28 cellular contexts compared by ENCODE assay signal in the genomic region with DNA sequence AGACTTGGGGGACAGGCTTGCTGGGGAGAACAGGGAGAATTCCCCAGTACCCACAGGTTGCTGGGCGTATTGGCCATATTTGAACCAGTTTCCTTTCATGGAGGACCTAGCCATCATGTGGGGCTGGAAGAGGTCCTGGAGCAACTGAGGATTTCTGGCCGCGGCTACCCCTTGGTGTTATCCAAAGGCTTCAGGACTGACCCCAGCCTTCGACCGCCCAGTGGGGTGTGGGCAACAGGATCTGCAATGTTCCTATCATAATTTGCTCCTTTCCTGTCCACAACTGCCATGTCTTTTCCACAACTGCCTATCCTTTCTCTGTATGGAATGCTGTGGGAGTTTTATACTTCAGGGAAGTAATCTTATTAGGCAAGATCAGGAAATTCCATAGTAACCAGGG.
"Had no signal": no experiment of that assay in that cellular context is flagged by ENCODE, and none has a peak within 500 bp of the region (broad histone marks: within the 10 kb centered on the region; RNA-seq: fewer than 3 reads in every experiment).

No MANE protein-coding gene starts in this region.

- H3K27ac ChIP-seq: neutrophil, pancreas, right atrium auricular region, right lobe of liver, sigmoid colon, stomach, thoracic aorta, thyroid gland, tibial nerve, upper lobe of left lung, vagina had no signal

- H3K27me3 ChIP-seq: neutrophil, pancreas, right atrium auricular region, right lobe of liver, sigmoid colon, stomach, thyroid gland, tibial nerve, upper lobe of left lung, vagina had no signal

- H3K4me1 Mint-ChIP-seq: nephron progenitor cell; neural crest cell; stimulated activated effector memory CD8-positive, alpha-beta T cell treated with anti-CD3 and anti-CD28 coated beads, Interleukin-12 subunit alpha, Interleukin-12 subunit beta, amount 100 ng/mL, for 72 hours; stimulated activated naive B cell treated with anti-CD40 and anti-IgM and Interleukin-4, amounts not matched to agents 10 μg/mL and 1 μg/mL and 100 μg/mL, for 72 hours had no signal

- FAIRE-seq: pancreas, small intestine, urothelium cell line had no signal

- H3K27ac Mint-ChIP-seq: natural killer cell treated with Interleukin-12 subunit alpha and Interleukin-12 subunit beta and Interleukin-15 and Interleukin-18, amount 100 ng/mL, for 72 hours; nephron progenitor cell; stimulated activated effector memory CD8-positive, alpha-beta T cell treated with anti-CD3 and anti-CD28 coated beads, Interleukin-12 subunit alpha, Interleukin-12 subunit beta, amount 100 ng/mL, for 72 hours; stimulated activated naive B cell treated with anti-CD40 and anti-IgM and Interleukin-4, amounts not matched to agents 10 μg/mL and 1 μg/mL and 100 μg/mL, for 72 hours; stimulated activated naive CD8-positive, alpha-beta T cell treated with anti-CD3 and anti-CD28 coated beads, Interleukin-15, Interleukin-2, amounts not matched to agents 100 ng/mL and 50 ng/mL, for 24 hours had no signal

- H3K4me3 ChIP-seq: pancreas, prostate gland, right atrium auricular region, right lobe of liver, sigmoid colon, stomach, thoracic aorta, thyroid gland, tibial nerve, upper lobe of left lung, vagina had no signal

- H3K4me3 Mint-ChIP-seq: natural killer cell treated with Interleukin-12 subunit alpha and Interleukin-12 subunit beta and Interleukin-15 and Interleukin-18, amount 100 ng/mL, for 72 hours; nephron progenitor cell; neural crest cell; stimulated activated effector memory CD8-positive, alpha-beta T cell treated with anti-CD3 and anti-CD28 coated beads, Interleukin-12 subunit alpha, Interleukin-12 subunit beta, amount 100 ng/mL, for 72 hours; stimulated activated naive B cell treated with anti-CD40 and anti-IgM and Interleukin-4, amounts not matched to agents 10 μg/mL and 1 μg/mL and 100 μg/mL, for 72 hours; stimulated activated naive CD8-positive, alpha-beta T cell treated with anti-CD3 and anti-CD28 coated beads, Interleukin-15, Interleukin-2, amounts not matched to agents 100 ng/mL and 50 ng/mL, for 24 hours had no signal

- ATAC-seq: natural killer cell treated with Interleukin-12 subunit alpha and Interleukin-12 subunit beta and Interleukin-15 and Interleukin-18, amount 100 ng/mL, for 72 hours; pancreas; right lobe of liver; stimulated activated effector memory CD8-positive, alpha-beta T cell treated with anti-CD3 and anti-CD28 coated beads, Interleukin-12 subunit alpha, Interleukin-12 subunit beta, amount 100 ng/mL, for 72 hours; stimulated activated naive B cell treated with anti-CD40 and anti-IgM and Interleukin-4, amounts not matched to agents 10 μg/mL and 1 μg/mL and 100 μg/mL, for 72 hours had no signal

- H3K36me3 ChIP-seq: neutrophil, pancreas, prostate gland, right atrium auricular region, right lobe of liver, sigmoid colon, stomach, thoracic aorta, thyroid gland, tibial nerve, upper lobe of left lung, vagina had no signal

- DNase-seq: nephron progenitor cell; nucleus accumbens; pancreas; retina; right lobe of liver; sigmoid colon; stimulated activated CD4-positive, alpha-beta T cell treated with anti-CD3 and anti-CD28 coated beads, Interleukin-15, amount 100 ng/mL, for 24 hours; stimulated activated CD4-positive, alpha-beta T cell treated with anti-CD3 and anti-CD28 coated beads, Interleukin-2, amount 100 ng/mL, for 24 hours; stimulated activated CD4-positive, alpha-beta T cell treated with anti-CD3 and anti-CD28 coated beads, Interleukin-2, amount 100 ng/mL, for 48 hours; stimulated activated CD4-positive, alpha-beta T cell treated with anti-CD3 and anti-CD28 coated beads, Interleukin-4, amount 100 ng/mL, for 24 hours; stimulated activated naive B cell treated with anti-CD40 and anti-IgM and Interleukin-4, amounts not matched to agents 10 μg/mL and 1 μg/mL and 100 μg/mL, for 72 hours; stimulated activated naive CD4-positive, alpha-beta T cell treated with Interleukin-2 at 50 U/mL for 16 hours; stomach; thyroid gland; trophoblast cell; upper lobe of left lung had no signal

- H3K9me3 ChIP-seq: neutrophil, pancreas, prostate gland, right atrium auricular region, right lobe of liver, thoracic aorta, thyroid gland, vagina had no signal

- H3K36me3 Mint-ChIP-seq: natural killer cell treated with Interleukin-12 subunit alpha and Interleukin-12 subunit beta and Interleukin-15 and Interleukin-18, amount 100 ng/mL, for 72 hours; stimulated activated effector memory CD8-positive, alpha-beta T cell treated with anti-CD3 and anti-CD28 coated beads, Interleukin-12 subunit alpha, Interleukin-12 subunit beta, amount 100 ng/mL, for 72 hours; stimulated activated naive B cell treated with anti-CD40 and anti-IgM and Interleukin-4, amounts not matched to agents 10 μg/mL and 1 μg/mL and 100 μg/mL, for 72 hours had no signal

- H3K27me3 Mint-ChIP-seq: natural killer cell treated with Interleukin-12 subunit alpha and Interleukin-12 subunit beta and Interleukin-15 and Interleukin-18, amount 100 ng/mL, for 72 hours; stimulated activated naive B cell treated with anti-CD40 and anti-IgM and Interleukin-4, amounts not matched to agents 10 μg/mL and 1 μg/mL and 100 μg/mL, for 72 hours; stimulated activated naive CD8-positive, alpha-beta T cell treated with anti-CD3 and anti-CD28 coated beads, Interleukin-15, Interleukin-2, amounts not matched to agents 100 ng/mL and 50 ng/mL, for 24 hours had no signal

- H3K4me1 ChIP-seq: prostate gland, right atrium auricular region, right lobe of liver, stomach, thyroid gland, tibial nerve, upper lobe of left lung, vagina had no signal
